ENCODE assay signal across 1 cellular context in genomic region chr7:99201027-99201426, GRCh38.
TF ChIP-seq lines count a peak whose summit lies in the region.

No MANE protein-coding gene starts in this region.

TF ChIP-seq in SK-N-SH, 30 proteins besides CTCF, POLR2A, EP300 and RAD21 (continued from another document):
- TF ChIP-seq ELF1 (IDR thresholded peaks at IDR 0.05) (no peak), USF2 (IDR thresholded peaks at IDR 0.05; ENCODE audit: borderline replicate concordance, low read depth, low read length) (no peak), RXRA (IDR thresholded peaks at IDR 0.05; ENCODE audit: borderline replicate concordance, low read depth) (no peak), MXI1 (IDR thresholded peaks at IDR 0.05; ENCODE audit: low read depth, low read length) (no peak)
